In genomic region chr3:193826126-193826795, GRCh38 we compare ENCODE assay signal across 10 cellular contexts.
DNase-seq lines count a peak whose midpoint lies in the region; ATAC-seq and TF ChIP-seq lines count a peak whose summit lies in the region.
"Had no signal": no experiment of that assay in that cellular context is flagged by ENCODE, and none has a peak within 500 bp of the region (broad histone marks: within the 10 kb centered on the region; RNA-seq: fewer than 3 reads in every experiment).

No MANE protein-coding gene starts in this region.

- H3K4me3 Mint-ChIP-seq in GM23338: no peak overlapping the region
- H3K4me3 Mint-ChIP-seq: activated T-cell treated with anti-CD3 and anti-CD28 coated beads, Interleukin-2, amount 50 U/mL, for 72 hours had no signal

- no peaks in the 10 kb centered on the region for H3K79me2 ChIP-seq in GM23338 (replicated peaks; ENCODE audit: insufficient read depth)

- no peaks in the 10 kb centered on the region for H4K20me1 ChIP-seq in GM23338 (replicated peaks; ENCODE audit: insufficient read depth)

- H3K4me3 ChIP-seq in GM23338 (no peak overlapping the region), fibroblast of villous mesenchyme (ENCODE audit: low read depth, low read length) (no peak overlapping the region)

- no peaks in the 10 kb centered on the region for H3K27me3 ChIP-seq in GM23338 (ENCODE audit: insufficient read depth)

- no peaks in the 10 kb centered on the region for H3K9me2 ChIP-seq in GM23338 (ENCODE audit: insufficient read depth)

- peak overlapping the region; percentile 76 for H2AFZ ChIP-seq in GM23338

- TF ChIP-seq CTCF in GM23338 (conservative IDR thresholded peaks at IDR 0.05; ENCODE audit: low read depth in 2 of 2) (no peak), fibroblast of villous mesenchyme (IDR thresholded peaks at IDR 0.05; ENCODE audit: insufficient read depth, low read depth, low read length) (peak; percentile 7)

- H3K36me3 Mint-ChIP-seq in GM23338 (ENCODE audit: low read depth): peaks cover 5% of the 10 kb centered on the region; the same call in 1 of the 3 replicates

- no peak overlapping the region for H3K27ac Mint-ChIP-seq in GM23338
- H3K27ac Mint-ChIP-seq: activated T-cell treated with anti-CD3 and anti-CD28 coated beads, Interleukin-2, amount 50 U/mL, for 72 hours had no signal

- H3K36me3 ChIP-seq in GM23338 (ENCODE audit: insufficient read depth): no peaks in the 10 kb centered on the region

- no peak overlapping the region for H3K27ac ChIP-seq in GM23338 (ENCODE audit: low read depth)

- peaks cover 4% of the 10 kb centered on the region for H3K27me3 Mint-ChIP-seq in GM23338 (ENCODE audit: insufficient read depth, low read depth, poor library complexity)

- peaks cover 22% of the 10 kb centered on the region for H3K4me1 ChIP-seq in GM23338 (ENCODE audit: insufficient read depth)

- H3F3A ChIP-seq in GM23338 (replicated peaks; ENCODE audit: low read depth): no peaks in the 10 kb centered on the region

- peaks cover 37% of the 10 kb centered on the region for H3K4me1 Mint-ChIP-seq in GM23338

- H3K9me3 Mint-ChIP-seq in GM23338: no peaks in the 10 kb centered on the region
- H3K9me3 Mint-ChIP-seq: activated T-cell treated with anti-CD3 and anti-CD28 coated beads, Interleukin-2, amount 50 U/mL, for 72 hours had no signal

- ATAC-seq in GM23338 (peak; percentile 55; the same call in 2 of the 3 replicates), sciatic nerve (peak; percentile 72), GM18861 (IDR thresholded peaks at IDR 0.05; ENCODE audit: unreplicated experiment) (no peak), GM21737 (IDR thresholded peaks at IDR 0.05; ENCODE audit: unreplicated experiment) (no peak), GM18870 (IDR thresholded peaks at IDR 0.05; ENCODE audit: unreplicated experiment) (no peak)

- intact Hi-C loops in sciatic nerve (cut with DNase I): no loop called here

- no peak for DNase-seq in GM23338 (ENCODE audit: low spot score)
- peak; percentile 88 for DNase-seq in RPMI7951 (ENCODE audit: low read depth)
- DNase-seq in fibroblast of villous mesenchyme (ENCODE audit: low read depth): peak; percentile 54
- DNase-seq in sciatic nerve (ENCODE audit: low spot score): no peak
- no peak for DNase-seq in SKM-1 (lab: John Stamatoyannopoulos, UW; ENCODE audit: unreplicated experiment)
- DNase-seq: activated T-cell treated with anti-CD3 and anti-CD28 coated beads, Interleukin-2, amount 50 U/mL, for 72 hours; NCI-H2081 had no signal

- peak overlapping the region; percentile 19 for H3K4me2 ChIP-seq in GM23338

TF ChIP-seq in GM23338, 12 proteins besides CTCF, POLR2A, EP300 and RAD21:
- TF ChIP-seq JUNB (IDR thresholded peaks at IDR 0.05; ENCODE audit: unreplicated experiment): no peak
- no peak for TF ChIP-seq ZNF462 (CRISPR knock-in tag; IDR thresholded peaks at IDR 0.05)
- no peak for TF ChIP-seq ETS1 (IDR thresholded peaks at IDR 0.05)
- no peak for TF ChIP-seq REST (IDR thresholded peaks at IDR 0.05; ENCODE audit: unreplicated experiment)

Comparison
In these comparisons a context has a peak if more than half of its experiments do, and no peak if none do; other contexts are left out.
1. ATAC-seq: peak in GM23338 (single experiment) and sciatic nerve (single experiment); none in GM18861 (single experiment), GM21737 (single experiment) and GM18870 (single experiment).
2. DNase-seq: peak in RPMI7951 (single experiment) and fibroblast of villous mesenchyme (single experiment); none in GM23338 (single experiment), sciatic nerve (single experiment) and SKM-1 (single experiment).